Comparison of ENCODE assay signal across 7 cellular contexts in the genomic region with DNA sequence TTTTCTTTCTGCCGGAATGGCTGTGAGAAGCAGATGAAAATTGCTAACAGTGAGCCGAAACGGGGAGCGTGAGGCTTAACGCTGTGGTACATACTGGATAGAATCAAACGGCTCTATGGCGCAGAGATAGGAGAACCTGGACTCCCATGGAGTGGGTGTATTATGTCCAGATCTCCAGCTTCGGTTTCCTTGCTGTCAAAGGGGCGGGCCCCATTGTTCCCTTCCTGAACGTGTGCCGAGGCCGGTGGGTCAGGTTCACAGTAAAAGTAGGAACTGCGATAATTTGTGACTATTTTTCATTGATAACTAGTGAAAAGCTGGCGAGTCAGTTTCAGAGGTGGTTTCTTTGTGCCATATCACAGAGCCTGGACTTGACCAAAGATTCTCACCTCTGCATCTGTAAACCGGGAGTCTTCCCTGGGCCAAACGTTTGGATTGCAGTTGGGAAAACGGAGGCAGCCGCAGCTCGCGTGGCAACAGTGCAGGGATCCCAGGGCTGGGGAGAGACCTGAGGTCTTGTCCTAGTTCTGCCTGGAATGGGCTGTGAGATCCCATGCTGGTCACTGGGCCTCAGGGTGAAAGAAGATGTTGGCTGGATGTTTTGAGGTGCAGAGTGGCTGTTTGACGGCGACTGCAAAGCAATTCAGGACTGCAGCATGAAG. TPM values are rescaled to one million over a fixed set of nuclear protein-coding genes. Genes with fewer than 3 reads are reported as not detected.
DNase-seq lines count a peak whose midpoint lies in the region; ATAC-seq and TF ChIP-seq lines count a peak whose summit lies in the region.

No MANE protein-coding gene starts in this region.

- peaks cover 16% of the 10 kb centered on the region for H3K9me3 Mint-ChIP-seq in glutamatergic neuron (ENCODE audit: unreplicated experiment)

- H3K27me3 Mint-ChIP-seq in glutamatergic neuron (ENCODE audit: unreplicated experiment): peaks cover 8% of the 10 kb centered on the region

- peaks cover 10% of the 10 kb centered on the region for H3K4me1 Mint-ChIP-seq in glutamatergic neuron (ENCODE audit: low read depth, unreplicated experiment)

- CTCF ChIA-PET in HEK293 (lab: Yijun Ruan, JAX): interaction anchor here (0.5 to 2.2 kb wide), 6 partner anchors 10 to 541 kb away, joined by 3 to 15 read pairs (median 8); no protein-coding TSS in a partner anchor

- H3K27me3 ChIP-seq in skeletal muscle tissue (ENCODE audit: control insufficient read depth in 3 of 3, insufficient read depth in 3 of 3, low read length in 3 of 3): no peaks in the 10 kb centered on the region

- no peaks in the 10 kb centered on the region for H3K9me3 ChIP-seq in HEK293 (ENCODE audit: control insufficient read depth, insufficient read depth, low read depth, low read length)
- H3K9me3 ChIP-seq in skeletal muscle tissue (ENCODE audit: control insufficient read depth in 3 of 3, low read length in 3 of 3): no peaks in the 10 kb centered on the region

- no peak for ATAC-seq in HG02840 (IDR thresholded peaks at IDR 0.05; ENCODE audit: low FRiP score, unreplicated experiment)

- H3K4me3 ChIP-seq in HEK293 (ENCODE audit: low read depth, low read length): peak overlapping the region; percentile 100
- H3K4me3 ChIP-seq in skeletal muscle tissue (ENCODE audit: low read length in 3 of 3): peak overlapping the region; percentile 82 to 99 (median 97)

- H3K27ac ChIP-seq in HEK293 (ENCODE audit: extremely low read depth, low read depth, low read length): peak overlapping the region; percentile 76
- peak overlapping the region; percentile 98 for H3K27ac ChIP-seq in VCaP
- peak overlapping the region; percentile 90 for H3K27ac ChIP-seq in skeletal muscle tissue (ENCODE audit: low read depth, low read length)

- POLR2A ChIA-PET in HEK293 (lab: Yijun Ruan, JAX): interaction anchor here (0.6 to 3.8 kb wide), 5 partner anchors 68 to 464 kb away, joined by 3 to 86 read pairs (median 4); a partner anchor contains a TSS

- DNase-seq in glutamatergic neuron: no peak
- DNase-seq in NCI-H2107 treated with DMSO at 0.1 percent for 48 hours (lab: John Stamatoyannopoulos, UW; ENCODE audit: unreplicated experiment): no peak
- DNase-seq in hippocampal formation (lab: John Stamatoyannopoulos, UW): no peak

- 0 out of 2 replicates have a peak, but pooled peaks cover 3% of the 10 kb centered on the region for H3K4me1 ChIP-seq in HEK293 (ENCODE audit: control insufficient read depth, insufficient read depth, low read length)
- peaks cover 31 to 49% (median 46%) of the 10 kb centered on the region in 3 donors for H3K4me1 ChIP-seq in skeletal muscle tissue (ENCODE audit: control insufficient read depth in 3 of 3, insufficient read depth in 3 of 3, low read length in 3 of 3)

- no peaks in the 10 kb centered on the region for H3K36me3 Mint-ChIP-seq in glutamatergic neuron (ENCODE audit: unreplicated experiment)

- TF ChIP-seq CTCF in HEK293 (tag by site-specific recombination; IDR thresholded peaks at IDR 0.05) (no peak), VCaP (conservative IDR thresholded peaks at IDR 0.05) (no peak), glutamatergic neuron (IDR thresholded peaks at IDR 0.05; ENCODE audit: partially characterized antibody, unreplicated experiment) (no peak)

- peak overlapping the region; percentile 98 for H3K27ac Mint-ChIP-seq in glutamatergic neuron (ENCODE audit: unreplicated experiment)

- H3K4me3 Mint-ChIP-seq in glutamatergic neuron (ENCODE audit: unreplicated experiment): peak overlapping the region; percentile 98

- H3K36me3 ChIP-seq in HEK293 (ENCODE audit: control insufficient read depth in 2 of 2, insufficient read depth in 1 of 2, low read length in 2 of 2): peaks cover 0 to 54% of the 10 kb centered on the region in 2 experiments; a peak in 2 of 3 replicates
- H3K36me3 ChIP-seq in skeletal muscle tissue (ENCODE audit: control insufficient read depth in 3 of 3, insufficient read depth in 3 of 3, low read length in 3 of 3): peaks cover 33 to 42% (median 40%) of the 10 kb centered on the region in 3 donors

- H3K9ac ChIP-seq in skeletal muscle tissue (ENCODE audit: low read depth in 1 of 3, low read length in 3 of 3): peak overlapping the region; percentile 85 to 97 (median 97)

TF ChIP-seq in HEK293, 187 proteins besides CTCF, POLR2A, EP300 and RAD21:
- 0 out of 2 replicates have a peak, but pooled peaks have one; percentile 0 for TF ChIP-seq ZNF501 (tag by site-specific recombination; IDR thresholded peaks at IDR 0.05)
- TF ChIP-seq ZBTB8A (tag by site-specific recombination; IDR thresholded peaks at IDR 0.05): no peak
- TF ChIP-seq ZNF121 (tag by site-specific recombination; IDR thresholded peaks at IDR 0.05): no peak
- no peak for TF ChIP-seq MEIS1 (CRISPR knock-in tag; IDR thresholded peaks at IDR 0.05; ENCODE audit: borderline replicate concordance)
- no peak for TF ChIP-seq ZNF2 (tag by site-specific recombination; IDR thresholded peaks at IDR 0.05)
- TF ChIP-seq, protein P1, sequence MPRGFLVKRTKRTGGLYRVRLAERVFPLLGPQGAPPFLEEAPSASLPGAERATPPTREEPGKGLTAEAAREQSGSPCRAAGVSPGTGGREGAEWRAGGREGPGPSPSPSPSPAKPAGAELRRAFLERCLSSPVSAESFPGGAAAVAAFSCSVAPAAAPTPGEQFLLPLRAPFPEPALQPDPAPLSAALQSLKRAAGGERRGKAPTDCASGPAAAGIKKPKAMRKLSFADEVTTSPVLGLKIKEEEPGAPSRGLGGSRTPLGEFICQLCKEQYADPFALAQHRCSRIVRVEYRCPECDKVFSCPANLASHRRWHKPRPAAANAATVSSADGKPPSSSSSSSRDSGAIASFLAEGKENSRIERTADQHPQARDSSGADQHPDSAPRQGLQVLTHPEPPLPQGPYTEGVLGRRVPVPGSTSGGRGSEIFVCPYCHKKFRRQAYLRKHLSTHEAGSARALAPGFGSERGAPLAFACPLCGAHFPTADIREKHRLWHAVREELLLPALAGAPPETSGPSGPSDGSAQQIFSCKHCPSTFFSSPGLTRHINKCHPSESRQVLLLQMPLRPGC (tag by site-specific recombination; IDR thresholded peaks at IDR 0.05): no peak

RNA-seq across cellular contexts. Expression of a gene that starts 0.8 kb away (rescaled TPM):
- total RNA-seq in glutamatergic neuron (ENCODE audit: unreplicated experiment) (1,135 TPM), skeletal muscle tissue (1,370 TPM)

RNA-seq across cellular contexts. Expression of a gene that starts 11.3 kb away (rescaled TPM):
- 4.3 TPM for total RNA-seq in glutamatergic neuron (ENCODE audit: unreplicated experiment)
- not detected for total RNA-seq in skeletal muscle tissue

RNA-seq across cellular contexts. Expression of a gene that starts 12.7 kb away (rescaled TPM):
- total RNA-seq in glutamatergic neuron (ENCODE audit: unreplicated experiment) (1.3 TPM), skeletal muscle tissue (2.1 TPM)

RNA-seq across cellular contexts. Expression of a gene that starts 39.1 kb away (rescaled TPM):
- total RNA-seq in glutamatergic neuron (ENCODE audit: unreplicated experiment) (not detected), skeletal muscle tissue (not detected)
